Comparison of ENCODE assay signal across 10 cellular contexts in genomic region chr2:111219285-111219684, GRCh38.
A peak's percentile ranks its signal among the peaks of the same experiment; 100 is the strongest.
DNase-seq lines count a peak whose midpoint lies in the region; ATAC-seq, FAIRE-seq and TF ChIP-seq lines count a peak whose summit lies in the region.
"Had no signal": no experiment of that assay in that cellular context is flagged by ENCODE, and none has a peak within 500 bp of the region (broad histone marks: within the 10 kb centered on the region; RNA-seq: fewer than 3 reads in every experiment).

No MANE protein-coding gene starts in this region.

- POLR2A ChIA-PET in A549 (lab: Yijun Ruan, JAX), result no interaction called here

- TF ChIP-seq RAD21 in A549 (conservative IDR thresholded peaks at IDR 0.05 in 1 of 2, IDR thresholded peaks at IDR 0.05 in 1 of 2), result no peak

- no peaks in the 10 kb centered on the region for H3K27me3 ChIP-seq in SJCRH30

- no peaks in the 10 kb centered on the region for H3K36me3 ChIP-seq in SJCRH30

- TF ChIP-seq POLR2A in A549 (IDR thresholded peaks at IDR 0.05; ENCODE audit: low read length) (no peak), H54 (IDR thresholded peaks at IDR 0.05; ENCODE audit: low read depth, low read length) (no peak)

- H3K27ac ChIP-seq in A549 (peak overlapping the region; percentile 45 to 50; a peak in 2 of 6 replicates), SJCRH30 (peak overlapping the region; percentile 39)
- H3K27ac ChIP-seq: parathyroid adenoma had no signal

- peak overlapping the region; percentile 26; the same call in 2 of the 3 replicates for H3K4me2 ChIP-seq in A549

- FAIRE-seq in A549 (lab: Jason Lieb, UNC), result no peak
- no peak for FAIRE-seq in H54 (lab: Jason Lieb, UNC)
- FAIRE-seq: endometrium had no signal

- H3K4me1 ChIP-seq in A549 (peaks cover 8% of the 10 kb centered on the region), SJCRH30 (peaks cover 14% of the 10 kb centered on the region)
- H3K4me1 ChIP-seq: parathyroid adenoma had no signal

- TF ChIP-seq EP300 in A549 (IDR thresholded peaks at IDR 0.05), result no peak

- CTCF ChIA-PET in A549 (lab: Yijun Ruan, JAX), result no interaction called here

- H3K9me3 ChIP-seq in A549 (peaks cover 14% of the 10 kb centered on the region; the same call in 2 of the 3 replicates), SJCRH30 (replicated peaks) (no peaks in the 10 kb centered on the region; the same call in 1 of the 2 replicates)

- DNase-seq in A549 (ENCODE audit: low read depth in 1 of 2, low spot score in 1 of 2) (no peak), SJCRH30 (peak; percentile 64 to 67), NCI-H2196 (lab: John Stamatoyannopoulos, UW; ENCODE audit: unreplicated experiment) (no peak), KBM-7 (no peak), AG08396 (ENCODE audit: low spot score) (no peak), H54 (ENCODE audit: insufficient read length, low spot score) (no peak)

- no peak for TF ChIP-seq CTCF in A549 (IDR thresholded peaks at IDR 0.05)

- ATAC-seq in A549 (no peak), GM19438 (IDR thresholded peaks at IDR 0.05; ENCODE audit: low read depth, unreplicated experiment) (peak; percentile 74), HG03103 (IDR thresholded peaks at IDR 0.05; ENCODE audit: low read depth, unreplicated experiment) (peak; percentile 83)

- in situ Hi-C loops in KBM-7 (cut with MboI; ENCODE audit: low pct_unique_long_range_greater_than_20kb, low sequenced_read_pairs), result no loop called here

- H3K4me3 ChIP-seq in A549 (no peak overlapping the region), SJCRH30 (no peak overlapping the region)

- WGBS in A549 (ENCODE audit: missing lambda C conversion rate), result 85% methylated on average over 6 of the region's 6 CpGs

TF ChIP-seq in A549, 52 proteins besides CTCF, POLR2A, EP300 and RAD21:
- TF ChIP-seq HEYL (CRISPR knock-in tag; IDR thresholded peaks at IDR 0.05) (no peak), MAFK (IDR thresholded peaks at IDR 0.05; ENCODE audit: partially characterized antibody) (peak; percentile 27), CHD2 (IDR thresholded peaks at IDR 0.05; ENCODE audit: low read length, partially characterized antibody) (no peak)

Comparison
In these comparisons a context has a peak if more than half of its experiments do, and no peak if none do; other contexts are left out.
1. ATAC-seq: peak in GM19438 (single experiment) and HG03103 (single experiment); none in A549 (0 of 2).
2. DNase-seq: peak in SJCRH30 (2 of 2); none in A549 (0 of 2), NCI-H2196 (single experiment), KBM-7 (single experiment), AG08396 (single experiment) and H54 (single experiment).